Comparison of ENCODE assay signal across 1 cellular context in the genomic region with DNA sequence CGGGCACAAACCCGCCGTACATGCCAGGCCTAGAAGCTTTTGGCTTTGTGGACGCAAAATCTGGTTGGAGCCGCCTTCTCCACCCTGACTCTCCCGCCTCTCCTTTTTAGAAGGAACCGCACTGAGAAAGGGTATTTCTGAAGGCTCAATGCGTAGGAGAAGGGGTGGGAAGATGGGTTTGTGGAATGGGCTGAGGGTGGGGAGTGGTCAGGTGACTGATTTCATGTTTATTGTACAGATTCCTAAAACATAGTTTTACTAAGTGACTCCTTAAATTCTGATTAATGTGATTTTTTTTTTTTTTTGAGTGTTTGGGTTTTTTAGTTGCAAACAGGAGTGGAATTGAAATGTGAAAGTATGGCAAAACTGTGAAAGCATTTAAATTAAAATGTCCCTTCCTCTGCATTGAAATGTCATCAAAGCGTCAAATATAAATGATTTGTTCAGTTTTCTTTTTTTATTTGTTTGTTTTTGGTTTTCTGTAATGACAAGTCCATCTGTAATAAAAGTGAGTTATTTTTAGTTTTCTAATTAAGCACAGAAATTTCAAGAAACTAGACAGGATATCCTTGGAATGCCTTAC.
A peak's percentile ranks its signal among the peaks of the same experiment; 100 is the strongest.
TF ChIP-seq lines count a peak whose summit lies in the region.

No MANE protein-coding gene starts in this region.

TF ChIP-seq in GM12878, 131 proteins besides CTCF, POLR2A, EP300 and RAD21 (continues in another document):
- TF ChIP-seq TCF3 (IDR thresholded peaks at IDR 0.05; ENCODE audit: borderline replicate concordance, insufficient read depth, low read depth, low read length) (no peak), ZNF24 (IDR thresholded peaks at IDR 0.05) (no peak), DPF2 (IDR thresholded peaks at IDR 0.05) (0 out of 2 replicates have a peak, but pooled peaks have one; percentile 2), ZNF384 (IDR thresholded peaks at IDR 0.05; ENCODE audit: borderline replicate concordance, low read depth, low read length) (0 out of 2 replicates have a peak, but pooled peaks have one; percentile 15), SUPT20H (IDR thresholded peaks at IDR 0.05; ENCODE audit: borderline replicate concordance, control insufficient read depth, low read depth, low read length) (no peak), NR2F1 (conservative IDR thresholded peaks at IDR 0.05) (no peak), NR2C2 (IDR thresholded peaks at IDR 0.05; ENCODE audit: borderline replicate concordance, control insufficient read depth, insufficient read length, low read depth) (no peak), SIN3A (IDR thresholded peaks at IDR 0.05; ENCODE audit: low read depth, low read length) (0 out of 2 replicates have a peak, but pooled peaks have one; percentile 59), IRF4 (IDR thresholded peaks at IDR 0.05; ENCODE audit: low read depth, low read length) (no peak), ESRRA (IDR thresholded peaks at IDR 0.05; ENCODE audit: low read length) (no peak), NFYA (IDR thresholded peaks at IDR 0.05; ENCODE audit: borderline replicate concordance, low read depth, low read length) (no peak), SMARCA5 (IDR thresholded peaks at IDR 0.05) (0 out of 2 replicates have a peak, but pooled peaks have one; percentile 58), EED (IDR thresholded peaks at IDR 0.05; ENCODE audit: low read depth) (no peak; the same call in none of the 2 replicates), MEF2B (IDR thresholded peaks at IDR 0.05; ENCODE audit: partially characterized antibody, poor library complexity, severe bottlenecking) (no peak), JUNB (IDR thresholded peaks at IDR 0.05) (no peak), GABPA (IDR thresholded peaks at IDR 0.05; ENCODE audit: low read depth) (no peak), FOXM1 (IDR thresholded peaks at IDR 0.05; ENCODE audit: low read depth, low read length) (no peak), MXI1 (IDR thresholded peaks at IDR 0.05; ENCODE audit: low read depth, low read length) (0 out of 2 replicates have a peak, but pooled peaks have one; percentile 3), NBN (IDR thresholded peaks at IDR 0.05) (peak; percentile 14; the same call in 1 of the 2 replicates), IKZF2 (IDR thresholded peaks at IDR 0.05) (peak; percentile 69 to 84; a peak in 2 of 4 replicates)
- TF ChIP-seq, protein P1, sequence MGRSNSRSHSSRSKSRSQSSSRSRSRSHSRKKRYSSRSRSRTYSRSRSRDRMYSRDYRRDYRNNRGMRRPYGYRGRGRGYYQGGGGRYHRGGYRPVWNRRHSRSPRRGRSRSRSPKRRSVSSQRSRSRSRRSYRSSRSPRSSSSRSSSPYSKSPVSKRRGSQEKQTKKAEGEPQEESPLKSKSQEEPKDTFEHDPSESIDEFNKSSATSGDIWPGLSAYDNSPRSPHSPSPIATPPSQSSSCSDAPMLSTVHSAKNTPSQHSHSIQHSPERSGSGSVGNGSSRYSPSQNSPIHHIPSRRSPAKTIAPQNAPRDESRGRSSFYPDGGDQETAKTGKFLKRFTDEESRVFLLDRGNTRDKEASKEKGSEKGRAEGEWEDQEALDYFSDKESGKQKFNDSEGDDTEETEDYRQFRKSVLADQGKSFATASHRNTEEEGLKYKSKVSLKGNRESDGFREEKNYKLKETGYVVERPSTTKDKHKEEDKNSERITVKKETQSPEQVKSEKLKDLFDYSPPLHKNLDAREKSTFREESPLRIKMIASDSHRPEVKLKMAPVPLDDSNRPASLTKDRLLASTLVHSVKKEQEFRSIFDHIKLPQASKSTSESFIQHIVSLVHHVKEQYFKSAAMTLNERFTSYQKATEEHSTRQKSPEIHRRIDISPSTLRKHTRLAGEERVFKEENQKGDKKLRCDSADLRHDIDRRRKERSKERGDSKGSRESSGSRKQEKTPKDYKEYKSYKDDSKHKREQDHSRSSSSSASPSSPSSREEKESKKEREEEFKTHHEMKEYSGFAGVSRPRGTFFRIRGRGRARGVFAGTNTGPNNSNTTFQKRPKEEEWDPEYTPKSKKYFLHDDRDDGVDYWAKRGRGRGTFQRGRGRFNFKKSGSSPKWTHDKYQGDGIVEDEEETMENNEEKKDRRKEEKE (IDR thresholded peaks at IDR 0.05), result no peak
- TF ChIP-seq, protein P2, sequence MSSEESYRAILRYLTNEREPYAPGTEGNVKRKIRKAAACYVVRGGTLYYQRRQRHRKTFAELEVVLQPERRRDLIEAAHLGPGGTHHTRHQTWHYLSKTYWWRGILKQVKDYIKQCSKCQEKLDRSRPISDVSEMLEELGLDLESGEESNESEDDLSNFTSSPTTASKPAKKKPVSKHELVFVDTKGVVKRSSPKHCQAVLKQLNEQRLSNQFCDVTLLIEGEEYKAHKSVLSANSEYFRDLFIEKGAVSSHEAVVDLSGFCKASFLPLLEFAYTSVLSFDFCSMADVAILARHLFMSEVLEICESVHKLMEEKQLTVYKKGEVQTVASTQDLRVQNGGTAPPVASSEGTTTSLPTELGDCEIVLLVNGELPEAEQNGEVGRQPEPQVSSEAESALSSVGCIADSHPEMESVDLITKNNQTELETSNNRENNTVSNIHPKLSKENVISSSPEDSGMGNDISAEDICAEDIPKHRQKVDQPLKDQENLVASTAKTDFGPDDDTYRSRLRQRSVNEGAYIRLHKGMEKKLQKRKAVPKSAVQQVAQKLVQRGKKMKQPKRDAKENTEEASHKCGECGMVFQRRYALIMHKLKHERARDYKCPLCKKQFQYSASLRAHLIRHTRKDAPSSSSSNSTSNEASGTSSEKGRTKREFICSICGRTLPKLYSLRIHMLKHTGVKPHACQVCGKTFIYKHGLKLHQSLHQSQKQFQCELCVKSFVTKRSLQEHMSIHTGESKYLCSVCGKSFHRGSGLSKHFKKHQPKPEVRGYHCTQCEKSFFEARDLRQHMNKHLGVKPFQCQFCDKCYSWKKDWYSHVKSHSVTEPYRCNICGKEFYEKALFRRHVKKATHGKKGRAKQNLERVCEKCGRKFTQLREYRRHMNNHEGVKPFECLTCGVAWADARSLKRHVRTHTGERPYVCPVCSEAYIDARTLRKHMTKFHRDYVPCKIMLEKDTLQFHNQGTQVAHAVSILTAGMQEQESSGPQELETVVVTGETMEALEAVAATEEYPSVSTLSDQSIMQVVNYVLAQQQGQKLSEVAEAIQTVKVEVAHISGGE (CRISPR knock-in tag; IDR thresholded peaks at IDR 0.05), result no peak
- TF ChIP-seq, protein P3, sequence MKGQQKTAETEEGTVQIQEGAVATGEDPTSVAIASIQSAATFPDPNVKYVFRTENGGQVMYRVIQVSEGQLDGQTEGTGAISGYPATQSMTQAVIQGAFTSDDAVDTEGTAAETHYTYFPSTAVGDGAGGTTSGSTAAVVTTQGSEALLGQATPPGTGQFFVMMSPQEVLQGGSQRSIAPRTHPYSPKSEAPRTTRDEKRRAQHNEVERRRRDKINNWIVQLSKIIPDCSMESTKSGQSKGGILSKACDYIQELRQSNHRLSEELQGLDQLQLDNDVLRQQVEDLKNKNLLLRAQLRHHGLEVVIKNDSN (IDR thresholded peaks at IDR 0.05; ENCODE audit: borderline replicate concordance, extremely low read length, insufficient read depth, low read depth, low read length), result no peak
- TF ChIP-seq, protein P4, sequence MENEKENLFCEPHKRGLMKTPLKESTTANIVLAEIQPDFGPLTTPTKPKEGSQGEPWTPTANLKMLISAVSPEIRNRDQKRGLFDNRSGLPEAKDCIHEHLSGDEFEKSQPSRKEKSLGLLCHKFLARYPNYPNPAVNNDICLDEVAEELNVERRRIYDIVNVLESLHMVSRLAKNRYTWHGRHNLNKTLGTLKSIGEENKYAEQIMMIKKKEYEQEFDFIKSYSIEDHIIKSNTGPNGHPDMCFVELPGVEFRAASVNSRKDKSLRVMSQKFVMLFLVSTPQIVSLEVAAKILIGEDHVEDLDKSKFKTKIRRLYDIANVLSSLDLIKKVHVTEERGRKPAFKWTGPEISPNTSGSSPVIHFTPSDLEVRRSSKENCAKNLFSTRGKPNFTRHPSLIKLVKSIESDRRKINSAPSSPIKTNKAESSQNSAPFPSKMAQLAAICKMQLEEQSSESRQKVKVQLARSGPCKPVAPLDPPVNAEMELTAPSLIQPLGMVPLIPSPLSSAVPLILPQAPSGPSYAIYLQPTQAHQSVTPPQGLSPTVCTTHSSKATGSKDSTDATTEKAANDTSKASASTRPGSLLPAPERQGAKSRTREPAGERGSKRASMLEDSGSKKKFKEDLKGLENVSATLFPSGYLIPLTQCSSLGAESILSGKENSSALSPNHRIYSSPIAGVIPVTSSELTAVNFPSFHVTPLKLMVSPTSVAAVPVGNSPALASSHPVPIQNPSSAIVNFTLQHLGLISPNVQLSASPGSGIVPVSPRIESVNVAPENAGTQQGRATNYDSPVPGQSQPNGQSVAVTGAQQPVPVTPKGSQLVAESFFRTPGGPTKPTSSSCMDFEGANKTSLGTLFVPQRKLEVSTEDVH (IDR thresholded peaks at IDR 0.05; ENCODE audit: low read depth, partially characterized antibody), result peak; percentile 7
- TF ChIP-seq, protein P5, sequence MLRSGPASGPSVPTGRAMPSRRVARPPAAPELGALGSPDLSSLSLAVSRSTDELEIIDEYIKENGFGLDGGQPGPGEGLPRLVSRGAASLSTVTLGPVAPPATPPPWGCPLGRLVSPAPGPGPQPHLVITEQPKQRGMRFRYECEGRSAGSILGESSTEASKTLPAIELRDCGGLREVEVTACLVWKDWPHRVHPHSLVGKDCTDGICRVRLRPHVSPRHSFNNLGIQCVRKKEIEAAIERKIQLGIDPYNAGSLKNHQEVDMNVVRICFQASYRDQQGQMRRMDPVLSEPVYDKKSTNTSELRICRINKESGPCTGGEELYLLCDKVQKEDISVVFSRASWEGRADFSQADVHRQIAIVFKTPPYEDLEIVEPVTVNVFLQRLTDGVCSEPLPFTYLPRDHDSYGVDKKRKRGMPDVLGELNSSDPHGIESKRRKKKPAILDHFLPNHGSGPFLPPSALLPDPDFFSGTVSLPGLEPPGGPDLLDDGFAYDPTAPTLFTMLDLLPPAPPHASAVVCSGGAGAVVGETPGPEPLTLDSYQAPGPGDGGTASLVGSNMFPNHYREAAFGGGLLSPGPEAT (IDR thresholded peaks at IDR 0.05; ENCODE audit: low read depth), result peak; percentile 80
- TF ChIP-seq, protein P6, sequence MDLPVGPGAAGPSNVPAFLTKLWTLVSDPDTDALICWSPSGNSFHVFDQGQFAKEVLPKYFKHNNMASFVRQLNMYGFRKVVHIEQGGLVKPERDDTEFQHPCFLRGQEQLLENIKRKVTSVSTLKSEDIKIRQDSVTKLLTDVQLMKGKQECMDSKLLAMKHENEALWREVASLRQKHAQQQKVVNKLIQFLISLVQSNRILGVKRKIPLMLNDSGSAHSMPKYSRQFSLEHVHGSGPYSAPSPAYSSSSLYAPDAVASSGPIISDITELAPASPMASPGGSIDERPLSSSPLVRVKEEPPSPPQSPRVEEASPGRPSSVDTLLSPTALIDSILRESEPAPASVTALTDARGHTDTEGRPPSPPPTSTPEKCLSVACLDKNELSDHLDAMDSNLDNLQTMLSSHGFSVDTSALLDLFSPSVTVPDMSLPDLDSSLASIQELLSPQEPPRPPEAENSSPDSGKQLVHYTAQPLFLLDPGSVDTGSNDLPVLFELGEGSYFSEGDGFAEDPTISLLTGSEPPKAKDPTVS (IDR thresholded peaks at IDR 0.05; ENCODE audit: low read depth, low read length), result no peak
- TF ChIP-seq, protein P7, sequence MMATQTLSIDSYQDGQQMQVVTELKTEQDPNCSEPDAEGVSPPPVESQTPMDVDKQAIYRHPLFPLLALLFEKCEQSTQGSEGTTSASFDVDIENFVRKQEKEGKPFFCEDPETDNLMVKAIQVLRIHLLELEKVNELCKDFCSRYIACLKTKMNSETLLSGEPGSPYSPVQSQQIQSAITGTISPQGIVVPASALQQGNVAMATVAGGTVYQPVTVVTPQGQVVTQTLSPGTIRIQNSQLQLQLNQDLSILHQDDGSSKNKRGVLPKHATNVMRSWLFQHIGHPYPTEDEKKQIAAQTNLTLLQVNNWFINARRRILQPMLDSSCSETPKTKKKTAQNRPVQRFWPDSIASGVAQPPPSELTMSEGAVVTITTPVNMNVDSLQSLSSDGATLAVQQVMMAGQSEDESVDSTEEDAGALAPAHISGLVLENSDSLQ (IDR thresholded peaks at IDR 0.05), result no peak
- TF ChIP-seq, protein P8, sequence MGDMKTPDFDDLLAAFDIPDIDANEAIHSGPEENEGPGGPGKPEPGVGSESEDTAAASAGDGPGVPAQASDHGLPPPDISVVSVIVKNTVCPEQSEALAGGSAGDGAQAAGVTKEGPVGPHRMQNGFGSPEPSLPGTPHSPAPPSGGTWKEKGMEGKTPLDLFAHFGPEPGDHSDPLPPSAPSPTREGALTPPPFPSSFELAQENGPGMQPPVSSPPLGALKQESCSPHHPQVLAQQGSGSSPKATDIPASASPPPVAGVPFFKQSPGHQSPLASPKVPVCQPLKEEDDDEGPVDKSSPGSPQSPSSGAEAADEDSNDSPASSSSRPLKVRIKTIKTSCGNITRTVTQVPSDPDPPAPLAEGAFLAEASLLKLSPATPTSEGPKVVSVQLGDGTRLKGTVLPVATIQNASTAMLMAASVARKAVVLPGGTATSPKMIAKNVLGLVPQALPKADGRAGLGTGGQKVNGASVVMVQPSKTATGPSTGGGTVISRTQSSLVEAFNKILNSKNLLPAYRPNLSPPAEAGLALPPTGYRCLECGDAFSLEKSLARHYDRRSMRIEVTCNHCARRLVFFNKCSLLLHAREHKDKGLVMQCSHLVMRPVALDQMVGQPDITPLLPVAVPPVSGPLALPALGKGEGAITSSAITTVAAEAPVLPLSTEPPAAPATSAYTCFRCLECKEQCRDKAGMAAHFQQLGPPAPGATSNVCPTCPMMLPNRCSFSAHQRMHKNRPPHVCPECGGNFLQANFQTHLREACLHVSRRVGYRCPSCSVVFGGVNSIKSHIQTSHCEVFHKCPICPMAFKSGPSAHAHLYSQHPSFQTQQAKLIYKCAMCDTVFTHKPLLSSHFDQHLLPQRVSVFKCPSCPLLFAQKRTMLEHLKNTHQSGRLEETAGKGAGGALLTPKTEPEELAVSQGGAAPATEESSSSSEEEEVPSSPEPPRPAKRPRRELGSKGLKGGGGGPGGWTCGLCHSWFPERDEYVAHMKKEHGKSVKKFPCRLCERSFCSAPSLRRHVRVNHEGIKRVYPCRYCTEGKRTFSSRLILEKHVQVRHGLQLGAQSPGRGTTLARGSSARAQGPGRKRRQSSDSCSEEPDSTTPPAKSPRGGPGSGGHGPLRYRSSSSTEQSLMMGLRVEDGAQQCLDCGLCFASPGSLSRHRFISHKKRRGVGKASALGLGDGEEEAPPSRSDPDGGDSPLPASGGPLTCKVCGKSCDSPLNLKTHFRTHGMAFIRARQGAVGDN (IDR thresholded peaks at IDR 0.05), result no peak
- TF ChIP-seq, protein P9, sequence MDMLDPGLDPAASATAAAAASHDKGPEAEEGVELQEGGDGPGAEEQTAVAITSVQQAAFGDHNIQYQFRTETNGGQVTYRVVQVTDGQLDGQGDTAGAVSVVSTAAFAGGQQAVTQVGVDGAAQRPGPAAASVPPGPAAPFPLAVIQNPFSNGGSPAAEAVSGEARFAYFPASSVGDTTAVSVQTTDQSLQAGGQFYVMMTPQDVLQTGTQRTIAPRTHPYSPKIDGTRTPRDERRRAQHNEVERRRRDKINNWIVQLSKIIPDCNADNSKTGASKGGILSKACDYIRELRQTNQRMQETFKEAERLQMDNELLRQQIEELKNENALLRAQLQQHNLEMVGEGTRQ (IDR thresholded peaks at IDR 0.05; ENCODE audit: borderline replicate concordance, low read depth, low read length), result no peak
